In the genomic region with DNA sequence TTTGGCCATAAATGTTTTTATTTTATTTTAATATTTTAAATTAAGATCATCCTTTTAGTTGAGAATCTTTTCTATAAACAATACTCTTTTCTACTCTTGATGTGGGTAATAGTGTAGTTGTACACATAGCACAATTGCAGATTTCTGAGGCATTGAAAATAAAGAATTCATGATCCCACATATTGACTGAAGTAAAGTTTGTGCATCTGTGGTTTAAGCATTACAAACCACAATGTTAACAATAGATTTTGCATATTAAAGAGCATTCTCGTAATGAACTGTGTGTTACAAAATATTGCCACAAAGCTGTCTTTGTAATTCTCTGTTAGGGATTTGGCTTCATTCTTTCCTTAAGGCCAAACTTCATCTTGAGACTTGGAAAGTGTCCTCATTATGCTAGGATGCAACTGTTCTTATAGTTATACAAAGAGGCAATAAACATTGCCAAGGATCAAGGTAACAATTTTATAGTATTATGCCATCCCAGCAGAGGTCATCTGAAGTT, we compare ENCODE assay signal across 19 cellular contexts.
A peak's percentile ranks its signal among the peaks of the same experiment; 100 is the strongest.
DNase-seq lines count a peak whose midpoint lies in the region; FAIRE-seq lines count a peak whose summit lies in the region.
"Had no signal": no experiment of that assay in that cellular context is flagged by ENCODE, and none has a peak within 500 bp of the region (broad histone marks: within the 10 kb centered on the region; RNA-seq: fewer than 3 reads in every experiment).

No MANE protein-coding gene starts in this region.

- FAIRE-seq in small intestine (lab: Jason Lieb, UNC), result no peak
- FAIRE-seq: A204.1, D721Med, G401.6, GM12891, GM19239, HepG2 had no signal

- no peaks in the 10 kb centered on the region for H3K9me3 ChIP-seq in small intestine (ENCODE audit: control insufficient read depth, low read depth)
- H3K9me3 ChIP-seq: BE2C, Caco-2 had no signal

- no peaks in the 10 kb centered on the region for H3K36me3 ChIP-seq in small intestine (ENCODE audit: control insufficient read depth in 2 of 2, insufficient read depth in 2 of 2, low read length in 2 of 2)
- H3K36me3 ChIP-seq: BE2C had no signal

- no peaks in the 10 kb centered on the region for H3K4me1 ChIP-seq in small intestine (ENCODE audit: control insufficient read depth in 2 of 2, insufficient read depth in 1 of 2, low read depth in 1 of 2, low read length in 1 of 2)
- H3K4me1 ChIP-seq: BE2C, Caco-2 had no signal

- no peak overlapping the region for H3K4me3 ChIP-seq in small intestine (ENCODE audit: low read depth in 1 of 2, low read length in 2 of 2)

- WGBS in small intestine, 3 donors, result 23 to 38% (median 27%) methylated on average over 1 of the region's 1 CpG

- no peaks in the 10 kb centered on the region for H3K27me3 ChIP-seq in small intestine (ENCODE audit: control insufficient read depth in 2 of 2, insufficient read depth in 2 of 2, low read length in 2 of 2)
- H3K27me3 ChIP-seq: BE2C had no signal

- peak; percentile 45 to 64 for DNase-seq in NCI-H526 (lab: John Stamatoyannopoulos, UW)
- peak; percentile 0 for DNase-seq in astrocyte of the hippocampus (ENCODE audit: low read depth, low spot score)
- peak; percentile 14 for DNase-seq in fibroblast of peridontal ligament (ENCODE audit: extremely low read depth)
- peak; percentile 36 for DNase-seq in small intestine
- DNase-seq in NK-92 (lab: John Stamatoyannopoulos, UW; ENCODE audit: unreplicated experiment), result no peak
- DNase-seq in NCI-H226, result no peak
- no peak for DNase-seq in GOT3 (lab: John Stamatoyannopoulos, UW)
- DNase-seq: ACHN; BE2C; Caco-2; CD4-positive, CD25-positive, alpha-beta regulatory T cell; CD8-positive, alpha-beta memory T cell; H9 had no signal

- no peak overlapping the region for H3K27ac ChIP-seq in small intestine (ENCODE audit: low read depth in 1 of 2, low read length in 1 of 2)

Comparison
In these comparisons a context has a peak if more than half of its experiments do, and no peak if none do; other contexts are left out.
1. DNase-seq: peak in NCI-H526 (2 of 2), astrocyte of the hippocampus (single experiment), fibroblast of peridontal ligament (single experiment) and small intestine (single experiment); none in NK-92 (single experiment), NCI-H226 (single experiment) and GOT3 (single experiment).